Comparison of ENCODE assay signal across 1 cellular context in the genomic region with DNA sequence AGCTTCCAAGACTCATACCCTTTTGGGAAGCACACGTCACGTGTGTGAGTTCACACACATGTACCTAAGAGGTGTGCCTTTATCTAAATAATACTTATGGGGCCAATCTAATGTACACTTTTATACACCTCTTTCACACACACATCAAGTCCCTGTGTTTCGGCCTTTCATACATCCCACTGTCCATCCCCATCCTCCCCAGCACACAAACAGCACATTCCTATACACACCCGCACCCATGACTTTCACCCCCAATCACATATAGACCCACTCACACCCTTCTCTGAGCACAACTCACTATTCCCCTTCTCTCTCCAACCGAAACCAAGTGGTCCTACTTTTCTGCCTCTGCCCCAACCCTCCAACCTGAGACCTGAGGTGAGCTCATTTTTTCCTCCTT.
TF ChIP-seq lines count a peak whose summit lies in the region.

No MANE protein-coding gene starts in this region.

TF ChIP-seq in HepG2, 621 proteins besides CTCF, POLR2A, EP300 and RAD21:
- TF ChIP-seq, protein P1, sequence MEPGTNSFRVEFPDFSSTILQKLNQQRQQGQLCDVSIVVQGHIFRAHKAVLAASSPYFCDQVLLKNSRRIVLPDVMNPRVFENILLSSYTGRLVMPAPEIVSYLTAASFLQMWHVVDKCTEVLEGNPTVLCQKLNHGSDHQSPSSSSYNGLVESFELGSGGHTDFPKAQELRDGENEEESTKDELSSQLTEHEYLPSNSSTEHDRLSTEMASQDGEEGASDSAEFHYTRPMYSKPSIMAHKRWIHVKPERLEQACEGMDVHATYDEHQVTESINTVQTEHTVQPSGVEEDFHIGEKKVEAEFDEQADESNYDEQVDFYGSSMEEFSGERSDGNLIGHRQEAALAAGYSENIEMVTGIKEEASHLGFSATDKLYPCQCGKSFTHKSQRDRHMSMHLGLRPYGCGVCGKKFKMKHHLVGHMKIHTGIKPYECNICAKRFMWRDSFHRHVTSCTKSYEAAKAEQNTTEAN (CRISPR knock-in tag; conservative IDR thresholded peaks at IDR 0.05) = no peak
- TF ChIP-seq ZKSCAN8 (CRISPR knock-in tag; IDR thresholded peaks at IDR 0.05; ENCODE audit: borderline replicate concordance) (no peak), MEIS2 (CRISPR knock-in tag; IDR thresholded peaks at IDR 0.05) (no peak), ZNF761 (CRISPR knock-in tag; conservative IDR thresholded peaks at IDR 0.05) (no peak), ZNF333 (CRISPR knock-in tag; IDR thresholded peaks at IDR 0.05; ENCODE audit: borderline replicate concordance) (no peak), SAFB2 (CRISPR knock-in tag; IDR thresholded peaks at IDR 0.05; ENCODE audit: borderline replicate concordance, low read depth) (no peak), BHLHE40 (IDR thresholded peaks at IDR 0.05; ENCODE audit: low read length) (no peak), ZNF749 (CRISPR knock-in tag; IDR thresholded peaks at IDR 0.05; ENCODE audit: borderline replicate concordance) (no peak), AKAP8 (CRISPR knock-in tag; IDR thresholded peaks at IDR 0.05) (no peak), TBL1XR1 (IDR thresholded peaks at IDR 0.05; ENCODE audit: borderline replicate concordance, low read length, partially characterized antibody) (no peak), MLLT10 (CRISPR knock-in tag; IDR thresholded peaks at IDR 0.05) (no peak), CEBPZ (IDR thresholded peaks at IDR 0.05; ENCODE audit: low read length) (no peak)
